1 cellular context compared by ENCODE assay signal in the genomic region with DNA sequence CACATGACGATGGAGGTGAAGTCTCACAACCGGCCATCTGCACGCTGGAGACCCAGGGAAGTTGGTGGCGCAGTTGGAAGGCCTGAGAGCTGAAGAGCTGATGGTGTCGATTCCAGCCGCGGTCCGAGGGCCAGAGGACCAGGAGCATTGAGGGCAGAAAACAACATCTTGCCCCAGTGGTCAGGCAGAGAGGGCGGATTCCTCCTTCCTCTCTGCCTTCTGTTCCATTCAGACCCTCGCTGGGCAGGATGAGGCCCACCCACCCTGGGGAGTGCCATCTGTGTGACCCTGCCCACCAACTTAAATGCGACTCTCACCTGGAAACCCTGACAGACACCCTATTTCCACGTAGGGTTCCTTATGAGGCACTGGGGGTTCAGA.
TF ChIP-seq lines count a peak whose summit lies in the region.

No MANE protein-coding gene starts in this region.

TF ChIP-seq in IMR-90, 13 proteins besides CTCF, POLR2A, EP300 and RAD21 (continued from another document):
- TF ChIP-seq, protein P1, sequence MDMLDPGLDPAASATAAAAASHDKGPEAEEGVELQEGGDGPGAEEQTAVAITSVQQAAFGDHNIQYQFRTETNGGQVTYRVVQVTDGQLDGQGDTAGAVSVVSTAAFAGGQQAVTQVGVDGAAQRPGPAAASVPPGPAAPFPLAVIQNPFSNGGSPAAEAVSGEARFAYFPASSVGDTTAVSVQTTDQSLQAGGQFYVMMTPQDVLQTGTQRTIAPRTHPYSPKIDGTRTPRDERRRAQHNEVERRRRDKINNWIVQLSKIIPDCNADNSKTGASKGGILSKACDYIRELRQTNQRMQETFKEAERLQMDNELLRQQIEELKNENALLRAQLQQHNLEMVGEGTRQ (IDR thresholded peaks at IDR 0.05; ENCODE audit: low read depth, low read length) = no peak
- no peak for TF ChIP-seq SMC3 (IDR thresholded peaks at IDR 0.05; ENCODE audit: low read depth, low read length)
- TF ChIP-seq, protein P2, sequence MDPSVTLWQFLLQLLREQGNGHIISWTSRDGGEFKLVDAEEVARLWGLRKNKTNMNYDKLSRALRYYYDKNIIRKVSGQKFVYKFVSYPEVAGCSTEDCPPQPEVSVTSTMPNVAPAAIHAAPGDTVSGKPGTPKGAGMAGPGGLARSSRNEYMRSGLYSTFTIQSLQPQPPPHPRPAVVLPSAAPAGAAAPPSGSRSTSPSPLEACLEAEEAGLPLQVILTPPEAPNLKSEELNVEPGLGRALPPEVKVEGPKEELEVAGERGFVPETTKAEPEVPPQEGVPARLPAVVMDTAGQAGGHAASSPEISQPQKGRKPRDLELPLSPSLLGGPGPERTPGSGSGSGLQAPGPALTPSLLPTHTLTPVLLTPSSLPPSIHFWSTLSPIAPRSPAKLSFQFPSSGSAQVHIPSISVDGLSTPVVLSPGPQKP (IDR thresholded peaks at IDR 0.05; ENCODE audit: borderline replicate concordance, low read depth, low read length) = no peak
- no peak for TF ChIP-seq CHD1 (IDR thresholded peaks at IDR 0.05; ENCODE audit: low read depth, low read length)
- no peak for TF ChIP-seq MAZ (IDR thresholded peaks at IDR 0.05; ENCODE audit: borderline replicate concordance, low read depth, low read length)
- TF ChIP-seq BHLHE40 (IDR thresholded peaks at IDR 0.05; ENCODE audit: low read depth, low read length) = no peak
- no peak for TF ChIP-seq NFE2L2 (IDR thresholded peaks at IDR 0.05; ENCODE audit: low read depth, low read length)
TF ChIP-seq in IMR-90: peak in this region for 0.
